Comparison of ENCODE assay signal across 9 cellular contexts in genomic region chr3:25910997-25911396, GRCh38.
A peak's percentile ranks its signal among the peaks of the same experiment; 100 is the strongest.
DNase-seq lines count a peak whose midpoint lies in the region; ATAC-seq and TF ChIP-seq lines count a peak whose summit lies in the region.
"Had no signal": no experiment of that assay in that cellular context is flagged by ENCODE, and none has a peak within 500 bp of the region (broad histone marks: within the 10 kb centered on the region; RNA-seq: fewer than 3 reads in every experiment).

No MANE protein-coding gene starts in this region.

- POLR2A ChIA-PET in RWPE1 (lab: Yijun Ruan, JAX; ENCODE audit: low non-redundant PET): no interaction called here

- no peak overlapping the region for H3K27ac ChIP-seq in RWPE1
- H3K27ac ChIP-seq: skin epidermis had no signal

- ATAC-seq in GM21529 (IDR thresholded peaks at IDR 0.05; ENCODE audit: unreplicated experiment) (peak; percentile 55), GM21381 (IDR thresholded peaks at IDR 0.05; ENCODE audit: unreplicated experiment) (no peak)

- no peak overlapping the region for H3K4me3 ChIP-seq in choroid plexus epithelial cell (ENCODE audit: low read depth, low read length)
- H3K4me3 ChIP-seq: skin epidermis had no signal

- in situ Hi-C loops in ACHN (cut with HindIII; ENCODE audit: low pct_ligation_motif_present, low pct_unique_long_range_greater_than_20kb, low sequenced_read_pairs): no loop called here

- peak; percentile 47 for DNase-seq in ACHN
- DNase-seq in SW480 (ENCODE audit: low spot score): peak; percentile 9
- peak; percentile 26 for DNase-seq in choroid plexus epithelial cell (ENCODE audit: low read depth)
- DNase-seq in pons (ENCODE audit: low spot score): peak; percentile 20
- DNase-seq in NCI-H187 (lab: John Stamatoyannopoulos, UW): no peak
- DNase-seq in RWPE1 (ENCODE audit: low spot score): no peak

- CTCF ChIA-PET in RWPE1 (lab: Yijun Ruan, JAX): interaction anchor here (0.7 kb wide), 1 partner anchor 18 kb away, joined by 5 read pairs; no protein-coding TSS in a partner anchor

- peak; percentile 23 for TF ChIP-seq CTCF in choroid plexus epithelial cell (conservative IDR thresholded peaks at IDR 0.05; ENCODE audit: low read depth, low read length)
- TF ChIP-seq CTCF in RWPE1 (conservative IDR thresholded peaks at IDR 0.05; ENCODE audit: low read depth): no peak

Comparison
In these comparisons a context has a peak if more than half of its experiments do, and no peak if none do; other contexts are left out.
1. DNase-seq: peak in ACHN (single experiment), SW480 (single experiment), choroid plexus epithelial cell (single experiment) and pons (single experiment); none in NCI-H187 (0 of 2) and RWPE1 (single experiment).